7 cellular contexts compared by ENCODE assay signal in the genomic region with DNA sequence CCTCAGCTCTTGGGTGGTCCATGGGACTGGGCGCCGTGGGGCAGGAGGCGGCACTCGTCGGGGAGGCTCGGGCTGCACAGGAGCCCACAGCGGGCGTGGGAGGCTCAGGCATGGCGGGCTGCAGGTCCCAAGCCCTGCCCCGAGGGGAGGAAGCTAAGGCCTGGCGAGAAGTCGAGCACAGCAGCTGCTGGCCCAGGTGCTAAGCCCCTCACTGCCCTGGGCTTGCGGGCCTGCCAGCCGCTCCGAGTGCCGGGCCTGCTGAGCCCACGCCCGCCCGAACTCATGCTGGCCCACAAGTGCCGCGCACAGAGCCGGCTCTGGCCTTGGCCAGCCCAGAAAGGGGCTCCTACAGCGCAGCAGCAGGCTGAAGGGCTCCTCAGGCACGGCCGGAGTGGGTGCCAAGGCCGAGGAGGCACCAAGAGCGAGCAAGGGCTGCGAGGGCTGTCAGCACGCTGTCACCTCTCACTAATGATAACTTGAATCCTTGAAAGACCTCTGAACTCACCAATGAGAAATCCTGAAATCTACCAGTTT.
"Had no signal": no experiment of that assay in that cellular context is flagged by ENCODE, and none has a peak within 500 bp of the region (broad histone marks: within the 10 kb centered on the region; RNA-seq: fewer than 3 reads in every experiment).

No MANE protein-coding gene starts in this region.

- H3K27ac ChIP-seq: GM23248 had no signal

- DNase-seq: GM23248, GOT3, H9, HCEC 1CT, KBM-7 had no signal

- H3K9ac ChIP-seq: GM23248 had no signal

- H3K4me3 ChIP-seq: GM23248 had no signal

- FAIRE-seq: H54, HepG2 had no signal

- H2AFZ ChIP-seq: GM23248 had no signal
